27 cellular contexts compared by ENCODE assay signal in the genomic region with DNA sequence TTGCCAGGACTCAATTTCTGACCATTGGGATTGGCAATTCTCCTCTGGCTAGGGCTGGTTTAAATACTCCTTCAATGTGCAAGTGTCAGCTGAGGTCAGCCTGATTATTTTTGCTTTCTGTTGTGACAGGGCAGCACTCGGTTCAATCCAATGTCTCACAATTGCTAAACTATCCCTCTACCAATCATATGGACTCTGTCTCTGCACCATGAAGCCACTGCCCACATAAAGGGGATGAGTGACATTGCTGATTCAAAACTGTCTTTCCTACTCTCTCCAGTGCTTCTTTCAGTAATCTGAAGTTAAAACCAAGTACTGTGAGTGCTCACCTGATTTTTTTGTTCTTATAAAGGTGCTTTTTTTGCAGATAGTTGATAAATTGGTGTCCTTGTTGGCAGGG.
"Had no signal": no experiment of that assay in that cellular context is flagged by ENCODE, and none has a peak within 500 bp of the region (broad histone marks: within the 10 kb centered on the region; RNA-seq: fewer than 3 reads in every experiment).

No MANE protein-coding gene starts in this region.

- ATAC-seq: effector memory CD8-positive, alpha-beta T cell; esophagus mucosa; foreskin keratinocyte; gastrocnemius medialis; gastroesophageal sphincter; heart left ventricle; heart right ventricle had no signal

- H3K4me3 ChIP-seq: colonic mucosa, coronary artery, dorsolateral prefrontal cortex, esophagus muscularis mucosa, esophagus squamous epithelium, gastrocnemius medialis, gastroesophageal sphincter, heart left ventricle, heart right ventricle had no signal

- FAIRE-seq: endometrium, endothelial cell of umbilical vein, frontal cortex had no signal

- H3K27ac ChIP-seq: colonic mucosa, coronary artery, dorsolateral prefrontal cortex, epithelial cell of prostate, esophagus muscularis mucosa, esophagus squamous epithelium, foreskin keratinocyte, gastrocnemius medialis, gastroesophageal sphincter, heart left ventricle, heart right ventricle had no signal

- DNase-seq: colonic mucosa; cortex of kidney; dermis blood vessel endothelial cell; dorsolateral prefrontal cortex; effector CD4-positive, alpha-beta T cell; effector CD8-positive, alpha-beta T cell; effector memory CD4-positive, alpha-beta T cell; effector memory CD8-positive, alpha-beta T cell; endodermal cell; erythroblast; esophagus squamous epithelium; foreskin fibroblast; foreskin keratinocyte; foreskin melanocyte; gastrocnemius medialis; glutamatergic neuron; head of caudate nucleus; heart left ventricle; heart right ventricle had no signal

- H3K27me3 ChIP-seq: colonic mucosa, esophagus muscularis mucosa, esophagus squamous epithelium, foreskin keratinocyte, gastrocnemius medialis, gastroesophageal sphincter, heart left ventricle, heart right ventricle had no signal

- H3K36me3 ChIP-seq: colonic mucosa, esophagus muscularis mucosa, esophagus squamous epithelium, gastrocnemius medialis, gastroesophageal sphincter, heart left ventricle, heart right ventricle had no signal

- H3K4me1 ChIP-seq: colonic mucosa, esophagus muscularis mucosa, esophagus squamous epithelium, foreskin keratinocyte, gastrocnemius medialis, gastroesophageal sphincter, heart left ventricle, heart right ventricle had no signal

- H3K9me3 ChIP-seq: colonic mucosa, esophagus muscularis mucosa, esophagus squamous epithelium, gastrocnemius medialis, gastroesophageal sphincter, heart left ventricle had no signal
